In the genomic region with DNA sequence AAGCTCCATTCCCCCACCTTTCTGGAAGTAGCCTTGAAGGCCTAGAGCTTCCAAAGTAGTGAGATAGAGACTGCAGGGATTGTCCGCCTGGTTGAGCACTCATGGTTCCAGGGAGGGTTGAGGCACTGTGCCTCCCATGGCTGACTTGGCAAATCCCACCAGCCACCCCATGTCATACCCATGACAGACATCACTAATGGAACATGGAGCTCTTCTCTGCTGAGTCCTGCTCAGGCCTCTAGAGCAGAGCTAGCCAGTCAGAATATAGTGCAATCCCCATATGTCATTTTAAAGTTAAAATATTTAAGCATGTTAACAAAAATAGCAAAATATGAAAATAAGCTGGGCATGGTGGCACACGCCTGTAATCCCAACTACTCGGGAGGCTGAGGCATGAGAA, we compare ENCODE assay signal across 1 cellular context.
TF ChIP-seq lines count a peak whose summit lies in the region.

No MANE protein-coding gene starts in this region.

TF ChIP-seq in A549, 52 proteins besides CTCF, POLR2A, EP300 and RAD21:
- TF ChIP-seq FOXS1 (CRISPR knock-in tag; IDR thresholded peaks at IDR 0.05) (no peak), MAZ (IDR thresholded peaks at IDR 0.05; ENCODE audit: borderline replicate concordance, low read depth, low read length) (no peak), TFCP2L1 (CRISPR knock-in tag; IDR thresholded peaks at IDR 0.05) (no peak), NR3C1 (IDR thresholded peaks at IDR 0.05) (no peak), ATOH8 (CRISPR knock-in tag; IDR thresholded peaks at IDR 0.05; ENCODE audit: low read depth) (no peak), FOSL2 (IDR thresholded peaks at IDR 0.05) (no peak), FOSL2 (CRISPR knock-in tag; IDR thresholded peaks at IDR 0.05) (no peak), MYC (IDR thresholded peaks at IDR 0.05; ENCODE audit: borderline replicate concordance, low read length) (no peak), REST (IDR thresholded peaks at IDR 0.05) (no peak), NPAS2 (CRISPR knock-in tag; IDR thresholded peaks at IDR 0.05; ENCODE audit: borderline replicate concordance) (no peak), RFX5 (IDR thresholded peaks at IDR 0.05) (no peak), ZSCAN20 (CRISPR knock-in tag; IDR thresholded peaks at IDR 0.05) (no peak), ELK1 (IDR thresholded peaks at IDR 0.05; ENCODE audit: low read depth, low read length) (no peak), CBX2 (IDR thresholded peaks at IDR 0.05; ENCODE audit: borderline replicate concordance, low read depth) (no peak), HEYL (CRISPR knock-in tag; IDR thresholded peaks at IDR 0.05) (no peak), RCOR1 (IDR thresholded peaks at IDR 0.05; ENCODE audit: low read depth, low read length) (no peak), CEBPB (IDR thresholded peaks at IDR 0.05) (no peak)
- TF ChIP-seq, protein P1, sequence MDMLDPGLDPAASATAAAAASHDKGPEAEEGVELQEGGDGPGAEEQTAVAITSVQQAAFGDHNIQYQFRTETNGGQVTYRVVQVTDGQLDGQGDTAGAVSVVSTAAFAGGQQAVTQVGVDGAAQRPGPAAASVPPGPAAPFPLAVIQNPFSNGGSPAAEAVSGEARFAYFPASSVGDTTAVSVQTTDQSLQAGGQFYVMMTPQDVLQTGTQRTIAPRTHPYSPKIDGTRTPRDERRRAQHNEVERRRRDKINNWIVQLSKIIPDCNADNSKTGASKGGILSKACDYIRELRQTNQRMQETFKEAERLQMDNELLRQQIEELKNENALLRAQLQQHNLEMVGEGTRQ (IDR thresholded peaks at IDR 0.05): no peak
- TF ChIP-seq, protein P2, sequence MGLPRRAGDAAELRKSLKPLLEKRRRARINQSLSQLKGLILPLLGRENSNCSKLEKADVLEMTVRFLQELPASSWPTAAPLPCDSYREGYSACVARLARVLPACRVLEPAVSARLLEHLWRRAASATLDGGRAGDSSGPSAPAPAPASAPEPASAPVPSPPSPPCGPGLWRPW (IDR thresholded peaks at IDR 0.05): no peak
- TF ChIP-seq, protein P3, sequence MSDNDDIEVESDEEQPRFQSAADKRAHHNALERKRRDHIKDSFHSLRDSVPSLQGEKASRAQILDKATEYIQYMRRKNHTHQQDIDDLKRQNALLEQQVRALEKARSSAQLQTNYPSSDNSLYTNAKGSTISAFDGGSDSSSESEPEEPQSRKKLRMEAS (IDR thresholded peaks at IDR 0.05): no peak
